ENCODE assay signal across 8 cellular contexts in the genomic region with DNA sequence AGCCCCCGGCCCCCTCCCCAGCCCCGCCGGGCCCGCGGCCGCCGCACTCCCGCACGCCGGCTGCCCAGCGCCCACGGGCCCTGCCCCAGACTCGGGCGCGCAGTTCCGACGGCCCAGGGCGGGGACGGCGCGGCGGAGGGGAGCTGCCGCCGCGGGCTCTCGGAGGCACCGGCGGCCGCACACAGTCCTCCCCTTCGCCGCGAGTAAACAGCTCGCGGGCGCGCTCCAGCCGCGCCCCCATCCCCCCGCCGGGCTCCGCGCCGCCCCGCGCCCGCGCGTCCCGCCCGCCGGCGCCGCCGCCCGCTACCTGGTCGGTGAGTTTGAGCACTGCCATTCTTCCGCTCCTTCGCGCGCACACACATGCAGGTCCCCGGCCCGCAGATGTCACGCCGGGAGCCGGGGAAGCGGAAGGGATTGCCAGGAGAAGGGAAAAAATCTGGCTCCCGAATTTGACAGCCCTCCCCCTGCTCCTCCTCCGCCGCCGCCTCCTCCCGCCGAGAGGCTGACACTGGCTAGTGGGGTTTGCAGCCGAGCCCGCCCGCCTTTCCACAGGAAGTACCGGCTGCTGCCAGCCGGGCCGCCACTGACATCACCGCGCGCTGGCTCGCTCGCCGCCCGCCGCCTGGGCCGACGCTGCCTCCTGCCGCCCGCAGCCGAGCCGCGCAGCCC. TPM values are rescaled to one million over a fixed set of nuclear protein-coding genes. Genes with fewer than 3 reads are reported as not detected.
A peak's percentile ranks its signal among the peaks of the same experiment; 100 is the strongest.
DNase-seq lines count a peak whose midpoint lies in the region; ATAC-seq, FAIRE-seq and TF ChIP-seq lines count a peak whose summit lies in the region.

A gene (minus strand): TSS at position 510 of the 669 bp plus-strand sequence. CDS start 176 bp downstream, at position 334.

- POLR2A ChIA-PET in WTC11 (lab: Charles Lee): no interaction called here

- H3K4me1 Mint-ChIP-seq in WTC11: peaks cover 9% of the 10 kb centered on the region

- peak within 1 kb of the TSS; percentile 84 for H3K4me3 Mint-ChIP-seq in WTC11

- peaks cover 72% of the 10 kb centered on the region for H3K27me3 Mint-ChIP-seq in WTC11 (ENCODE audit: low read depth)

- no peaks in the 10 kb centered on the region for H3K27me3 ChIP-seq in bronchial epithelial cell (ENCODE audit: control insufficient read depth, insufficient read depth, low read length)

- DNase-seq in ACHN (peak; percentile 84), NCI-H2227 treated with DMSO at 0.1 percent for 48 hours (lab: John Stamatoyannopoulos, UW) (peak; percentile 90), WTC11 (ENCODE audit: low spot score) (peak; percentile 79), bronchial epithelial cell (ENCODE audit: low read depth) (peak; percentile 55), inferior parietal cortex (ENCODE audit: extremely low spot score) (peak; percentile 76)
- peak; percentile 70 to 82 for DNase-seq in stimulated activated CD4-positive, alpha-beta T cell treated with anti-CD3 and anti-CD28 coated beads, Interleukin-12 subunit alpha, Interleukin-12 subunit beta, amount 100 ng/mL, for 24 hours (ENCODE audit: low read depth in 2 of 2)

- H3K36me3 Mint-ChIP-seq in WTC11: no peaks in the 10 kb centered on the region

- CTCF ChIA-PET in WTC11 (lab: Charles Lee): interaction anchor here (0.7 to 1.2 kb wide), 2 partner anchors 46 to 503 kb away, joined by 3 read pairs; no protein-coding TSS in a partner anchor

- H3K9me3 Mint-ChIP-seq in WTC11: no peaks in the 10 kb centered on the region

- no peak within 1 kb of the TSS for H3K27ac Mint-ChIP-seq in WTC11

- ATAC-seq in GM18868 (IDR thresholded peaks at IDR 0.05; ENCODE audit: unreplicated experiment) (peak; percentile 73), HG03103 (IDR thresholded peaks at IDR 0.05; ENCODE audit: low read depth, unreplicated experiment) (peak; percentile 54), WTC11 (peak; percentile 84)

- H3K36me3 ChIP-seq in bronchial epithelial cell (ENCODE audit: control insufficient read depth, insufficient read depth, low read length): no peaks in the 10 kb centered on the region

- H3K4me3 ChIP-seq in bronchial epithelial cell (ENCODE audit: low read depth, low read length): peak within 1 kb of the TSS; percentile 55

- FAIRE-seq in bronchial epithelial cell (lab: Jason Lieb, UNC): no peak

- in situ Hi-C loops in ACHN (cut with HindIII; ENCODE audit: low pct_ligation_motif_present, low pct_unique_long_range_greater_than_20kb, low sequenced_read_pairs): no loop called here

- TF ChIP-seq CTCF in WTC11 (IDR thresholded peaks at IDR 0.05): no peak
- TF ChIP-seq CTCF in bronchial epithelial cell (IDR thresholded peaks at IDR 0.05; ENCODE audit: insufficient read depth, low read length, severe bottlenecking): peak; percentile 26

TF ChIP-seq in WTC11, 78 proteins besides CTCF, POLR2A, EP300 and RAD21:
- TF ChIP-seq GABPB1 (CRISPR knock-in tag; IDR thresholded peaks at IDR 0.05): peak; percentile 50; the same call in 1 of the 2 replicates
- TF ChIP-seq ZBTB21 (CRISPR knock-in tag; IDR thresholded peaks at IDR 0.05; ENCODE audit: borderline replicate concordance): no peak
- TF ChIP-seq, protein P1, sequence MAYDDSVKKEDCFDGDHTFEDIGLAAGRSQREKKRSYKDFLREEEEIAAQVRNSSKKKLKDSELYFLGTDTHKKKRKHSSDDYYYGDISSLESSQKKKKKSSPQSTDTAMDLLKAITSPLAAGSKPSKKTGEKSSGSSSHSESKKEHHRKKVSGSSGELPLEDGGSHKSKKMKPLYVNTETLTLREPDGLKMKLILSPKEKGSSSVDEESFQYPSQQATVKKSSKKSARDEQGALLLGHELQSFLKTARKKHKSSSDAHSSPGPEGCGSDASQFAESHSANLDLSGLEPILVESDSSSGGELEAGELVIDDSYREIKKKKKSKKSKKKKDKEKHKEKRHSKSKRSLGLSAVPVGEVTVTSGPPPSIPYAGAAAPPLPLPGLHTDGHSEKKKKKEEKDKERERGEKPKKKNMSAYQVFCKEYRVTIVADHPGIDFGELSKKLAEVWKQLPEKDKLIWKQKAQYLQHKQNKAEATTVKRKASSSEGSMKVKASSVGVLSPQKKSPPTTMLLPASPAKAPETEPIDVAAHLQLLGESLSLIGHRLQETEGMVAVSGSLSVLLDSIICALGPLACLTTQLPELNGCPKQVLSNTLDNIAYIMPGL (CRISPR knock-in tag; IDR thresholded peaks at IDR 0.05): peak; percentile 71
TF ChIP-seq in WTC11: peak in this region for 2.

RNA-seq across cellular contexts. Expression of the gene that starts here (rescaled TPM):
- 0.68 to 0.85 TPM (median 0.71 TPM) in 3 replicates for total RNA-seq in WTC11 (2021)
- 0.26 and 0.90 TPM in 2 replicates for total RNA-seq in bronchial epithelial cell

Comparison
In these comparisons a context has a peak if more than half of its experiments do, and no peak if none do; other contexts are left out.
1. Peak in every context shown above with its lines: DNase-seq, ATAC-seq and H3K4me3 ChIP-seq.
2. Peak in DNase-seq and ATAC-seq in WTC11; RNA of the gene not detected or under 1 TPM.
3. Peak in DNase-seq and H3K4me3 ChIP-seq in bronchial epithelial cell; RNA of the gene not detected or under 1 TPM.